Comparison of ENCODE assay signal across 9 cellular contexts in the genomic region with DNA sequence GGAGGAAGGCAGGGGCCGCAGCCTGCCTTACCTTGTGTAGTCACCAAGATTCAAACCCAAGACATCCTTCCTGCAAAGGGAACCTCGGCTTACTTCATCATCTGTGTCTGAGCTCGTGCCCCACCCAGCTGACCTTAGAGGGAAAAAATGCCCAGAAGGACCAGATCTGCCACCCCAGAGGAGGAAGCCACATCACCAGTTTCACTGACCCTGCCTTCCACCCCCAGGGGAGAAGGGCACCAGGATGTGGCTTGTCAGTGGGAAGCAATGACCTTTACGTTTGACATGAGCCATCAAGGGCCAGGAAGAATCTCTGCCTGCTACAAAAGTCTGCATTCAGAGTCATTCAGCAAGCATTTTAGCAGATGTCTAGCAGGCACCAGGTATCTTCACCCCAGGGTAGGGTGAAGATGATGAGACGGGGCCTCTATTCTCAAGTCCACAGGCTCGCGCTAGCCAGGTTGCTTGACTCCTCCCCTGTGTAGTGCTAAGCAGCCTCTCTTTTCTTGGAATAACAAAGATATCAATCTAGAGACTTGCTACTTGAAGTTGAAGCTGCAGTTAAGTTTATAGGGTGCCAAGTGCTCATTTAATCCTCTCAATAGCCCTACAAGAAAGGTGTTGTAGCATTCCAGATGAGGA. TPM values are rescaled to one million over a fixed set of nuclear protein-coding genes. Genes with fewer than 3 reads are reported as not detected.
DNase-seq lines count a peak whose midpoint lies in the region; ATAC-seq and TF ChIP-seq lines count a peak whose summit lies in the region.
"Had no signal": no experiment of that assay in that cellular context is flagged by ENCODE, and none has a peak within 500 bp of the region (broad histone marks: within the 10 kb centered on the region; RNA-seq: fewer than 3 reads in every experiment).

No MANE protein-coding gene starts in this region.

- H3K4me1 Mint-ChIP-seq in CD8-positive, alpha-beta memory T cell: peaks cover 27 to 37% (median 33%) of the 10 kb centered on the region in 3 donors
- peaks cover 7% of the 10 kb centered on the region for H3K4me1 Mint-ChIP-seq in Caco-2 (ENCODE audit: low read depth, unreplicated experiment)

- in situ Hi-C loops in brain microvascular endothelial cell (cut with HindIII; ENCODE audit: low pct_ligation_motif_present, low sequenced_read_pairs): no loop called here

- intact Hi-C loops in Caco-2 (cut with micrococcal nuclease; ENCODE audit: unreplicated experiment): no loop called here

- peaks cover 4 to 75% (median 15%) of the 10 kb centered on the region in 3 donors for H3K36me3 Mint-ChIP-seq in CD8-positive, alpha-beta memory T cell
- peaks cover 89% of the 10 kb centered on the region for H3K36me3 Mint-ChIP-seq in Caco-2 (ENCODE audit: insufficient read depth, unreplicated experiment)

- no peaks in the 10 kb centered on the region for H3K9me3 ChIP-seq in CD8-positive, alpha-beta memory T cell (ENCODE audit: low read length)
- H3K9me3 ChIP-seq in Caco-2: no peaks in the 10 kb centered on the region

- no peak for ATAC-seq in GM21825 (IDR thresholded peaks at IDR 0.05; ENCODE audit: unreplicated experiment)

- POLR2A ChIA-PET in CD8-positive, alpha-beta memory T cell (lab: Charles Lee): no interaction called here
- POLR2A ChIA-PET in Caco-2 (lab: Charles Lee): interaction anchor here (0.6 kb wide), 1 partner anchor 109 kb away, joined by 4 read pairs; no protein-coding TSS in a partner anchor

- no peaks in the 10 kb centered on the region for H3K27me3 Mint-ChIP-seq in CD8-positive, alpha-beta memory T cell
- no peaks in the 10 kb centered on the region for H3K27me3 Mint-ChIP-seq in Caco-2 (ENCODE audit: insufficient read depth, unreplicated experiment)

- no peak for DNase-seq in CD8-positive, alpha-beta memory T cell
- DNase-seq in LHCN-M2 (ENCODE audit: low read depth): peak; percentile 38
- DNase-seq in brain microvascular endothelial cell: no peak
- DNase-seq in renal cortical epithelial cell (ENCODE audit: low read depth): peak; percentile 27
- DNase-seq in NCI-H2107 (lab: John Stamatoyannopoulos, UW): no peak
- no peak for DNase-seq in Ammon's horn (ENCODE audit: low spot score)
- no peak for DNase-seq in Caco-2
- DNase-seq: occipital lobe had no signal

- no peaks in the 10 kb centered on the region for H3K4me1 ChIP-seq in CD8-positive, alpha-beta memory T cell (ENCODE audit: insufficient read depth, low read length)
- H3K4me1 ChIP-seq in Caco-2: no peaks in the 10 kb centered on the region

- no TSS peak for BruUV-seq in Caco-2 (replicated peaks; lab: Mats Ljungman, UMichigan)

- H3K4me3 Mint-ChIP-seq in CD8-positive, alpha-beta memory T cell: no peak overlapping the region
- H3K4me3 Mint-ChIP-seq in Caco-2 (ENCODE audit: unreplicated experiment): no peak overlapping the region

- CTCF ChIA-PET in CD8-positive, alpha-beta memory T cell (lab: Charles Lee): interaction anchor here (0.9 to 1.1 kb wide), 3 partner anchors 19 to 70 kb away, joined by 3 to 4 read pairs (median 4); no protein-coding TSS in a partner anchor
- CTCF ChIA-PET in Caco-2 (lab: Charles Lee): interaction anchor here (0.9 to 2.1 kb wide), 5 partner anchors 15 to 71 kb away, joined by 3 to 4 read pairs (median 4); no protein-coding TSS in a partner anchor

- no peak for TF ChIP-seq CTCF in brain microvascular endothelial cell (IDR thresholded peaks at IDR 0.05; ENCODE audit: low read depth, low read length, missing control alignments)
- no peak for TF ChIP-seq CTCF in Caco-2 (IDR thresholded peaks at IDR 0.05; ENCODE audit: insufficient read depth in 1 of 2, low read depth in 1 of 2, low read length in 1 of 2, severe bottlenecking in 1 of 2, unreplicated experiment in 1 of 2)

- H3K27ac Mint-ChIP-seq in CD8-positive, alpha-beta memory T cell: peak overlapping the region; percentile 56 to 94 (median 74)
- no peak overlapping the region for H3K27ac Mint-ChIP-seq in Caco-2 (ENCODE audit: unreplicated experiment)

- H3K36me3 ChIP-seq in CD8-positive, alpha-beta memory T cell (ENCODE audit: insufficient read depth, low read length): peaks cover 35% of the 10 kb centered on the region
- H3K36me3 ChIP-seq in brain microvascular endothelial cell (replicated peaks) (peaks cover 49% of the 10 kb centered on the region), Caco-2 (ENCODE audit: control insufficient read depth, insufficient read depth, low read length) (peaks cover 8% of the 10 kb centered on the region)

- H3K9me3 Mint-ChIP-seq in CD8-positive, alpha-beta memory T cell: no peaks in the 10 kb centered on the region
- no peaks in the 10 kb centered on the region for H3K9me3 Mint-ChIP-seq in Caco-2 (ENCODE audit: unreplicated experiment)

- H3K27ac ChIP-seq in CD8-positive, alpha-beta memory T cell (ENCODE audit: low read depth, low read length): no peak overlapping the region
- peak overlapping the region; percentile 29 for H3K27ac ChIP-seq in brain microvascular endothelial cell

- no peak overlapping the region for H3K4me3 ChIP-seq in CD8-positive, alpha-beta memory T cell (ENCODE audit: low read length)
- H3K4me3 ChIP-seq in brain microvascular endothelial cell (ENCODE audit: low read depth, low read length) (no peak overlapping the region), Caco-2 (ENCODE audit: low read depth, low read length) (no peak overlapping the region)

- H3K27me3 ChIP-seq in CD8-positive, alpha-beta memory T cell (ENCODE audit: insufficient read depth, low read length, poor library complexity, severe bottlenecking): no peaks in the 10 kb centered on the region
- H3K27me3 ChIP-seq in brain microvascular endothelial cell (replicated peaks) (no peaks in the 10 kb centered on the region), Caco-2 (replicated peaks; ENCODE audit: control insufficient read depth, insufficient read depth, low read length) (no peaks in the 10 kb centered on the region)

RNA-seq across cellular contexts. Expression of gene HM13, which starts 28.1 kb away (rescaled TPM):
- total RNA-seq in CD8-positive, alpha-beta memory T cell: 100 to 1,000 TPM; 153 to 167 TPM
- polyA plus RNA-seq in CD8-positive, alpha-beta memory T cell: 166 TPM
- 66.4 and 105 TPM in 2 replicates for total RNA-seq in LHCN-M2 (2014; rRNA removed)
- polyA plus RNA-seq in LHCN-M2 (2012): 192 TPM
- total RNA-seq in renal cortical epithelial cell: 64.6 and 150 TPM in 2 replicates
- total RNA-seq in Caco-2 (2022): 435 and 443 TPM in 2 replicates

Comparison
In these comparisons a context has a peak if more than half of its experiments do, and no peak if none do; other contexts are left out.
1. DNase-seq: peak in LHCN-M2 (single experiment) and renal cortical epithelial cell (single experiment); none in CD8-positive, alpha-beta memory T cell (0 of 5), brain microvascular endothelial cell (single experiment), NCI-H2107 (single experiment), Ammon's horn (single experiment) and Caco-2 (0 of 2).